18 cellular contexts compared by ENCODE assay signal in genomic region chr4:26941951-26942350, GRCh38.
"Had no signal": no experiment of that assay in that cellular context is flagged by ENCODE, and none has a peak within 500 bp of the region (broad histone marks: within the 10 kb centered on the region; RNA-seq: fewer than 3 reads in every experiment).

No MANE protein-coding gene starts in this region.

- DNase-seq: activated CD4-positive, alpha-beta T cell treated with anti-CD3 and anti-CD28 coated beads, Interleukin-2, amount 50 U/mL, for 48 hours; activated CD8-positive, alpha-beta memory T cell treated with anti-CD3 and anti-CD28 coated beads, Interleukin-2, amount 10 ng/mL, durations not matched to agents 7 days and 5 days; activated T-cell treated with anti-CD3 and anti-CD28 coated beads, Interleukin-2, amount 50 U/mL, for 24 hours; amygdala; cerebellar nuclear complex; lower lobe of right lung; naive B cell; occipital lobe; psoas muscle; right lobe of liver; spleen; stimulated activated CD4-positive, alpha-beta T cell treated with anti-CD3 and anti-CD28 coated beads, Interleukin-1b, Interleukin-23, amount 100 ng/mL, for 48 hours; stimulated activated naive B cell treated with anti-CD40 and anti-IgM and Interleukin-4, amounts not matched to agents 10 μg/mL and 1 μg/mL and 100 μg/mL, for 72 hours; trophoblast cell had no signal

- H3K9me3 ChIP-seq: lower lobe of right lung, psoas muscle, right lobe of liver had no signal

- ATAC-seq: activated CD8-positive, alpha-beta memory T cell treated with anti-CD3 and anti-CD28 coated beads, Interleukin-2, amount 10 ng/mL, durations not matched to agents 7 days and 5 days; esophagus mucosa; lower lobe of right lung; psoas muscle; right lobe of liver; SK-N-SH treated with all-trans-retinoic acid at 6 μM for 48 hours; stimulated activated naive B cell treated with anti-CD40 and anti-IgM and Interleukin-4, amounts not matched to agents 10 μg/mL and 1 μg/mL and 100 μg/mL, for 72 hours had no signal

- H3K27me3 Mint-ChIP-seq: activated CD8-positive, alpha-beta memory T cell treated with anti-CD3 and anti-CD28 coated beads, Interleukin-2, amount 10 ng/mL, durations not matched to agents 7 days and 5 days; activated T-cell treated with anti-CD3 and anti-CD28 coated beads, Interleukin-2, amount 50 U/mL, for 24 hours; brain; naive B cell; stimulated activated naive B cell treated with anti-CD40 and anti-IgM and Interleukin-4, amounts not matched to agents 10 μg/mL and 1 μg/mL and 100 μg/mL, for 72 hours had no signal

- H3K4me1 ChIP-seq: psoas muscle, right lobe of liver had no signal

- H3K27ac Mint-ChIP-seq: activated CD8-positive, alpha-beta memory T cell treated with anti-CD3 and anti-CD28 coated beads, Interleukin-2, amount 10 ng/mL, durations not matched to agents 7 days and 5 days; activated T-cell treated with anti-CD3 and anti-CD28 coated beads, Interleukin-2, amount 50 U/mL, for 24 hours; stimulated activated naive B cell treated with anti-CD40 and anti-IgM and Interleukin-4, amounts not matched to agents 10 μg/mL and 1 μg/mL and 100 μg/mL, for 72 hours; T-helper 1 cell treated with Interleukin-12 subunit alpha and Interleukin-12 subunit beta and Interleukin-4 antibody, amounts not matched to agents 30 μg/mL and 1 μg/mL, for 36 hours had no signal

- H3K36me3 ChIP-seq: lower lobe of right lung, right lobe of liver, spleen had no signal

- H3K4me3 Mint-ChIP-seq: activated CD8-positive, alpha-beta memory T cell treated with anti-CD3 and anti-CD28 coated beads, Interleukin-2, amount 10 ng/mL, durations not matched to agents 7 days and 5 days; activated T-cell treated with anti-CD3 and anti-CD28 coated beads, Interleukin-2, amount 50 U/mL, for 24 hours; stimulated activated naive B cell treated with anti-CD40 and anti-IgM and Interleukin-4, amounts not matched to agents 10 μg/mL and 1 μg/mL and 100 μg/mL, for 72 hours; T-helper 1 cell treated with Interleukin-12 subunit alpha and Interleukin-12 subunit beta and Interleukin-4 antibody, amounts not matched to agents 30 μg/mL and 1 μg/mL, for 36 hours had no signal

- H3K27me3 ChIP-seq: right lobe of liver, spleen had no signal

- H3K4me3 ChIP-seq: lower lobe of right lung, psoas muscle, right lobe of liver, spleen had no signal
